In genomic region chr14:24429395-24430142, GRCh38 we compare ENCODE assay signal across 2 cellular contexts.
TF ChIP-seq lines count a peak whose summit lies in the region.

CBLN3 (minus strand) TSS chr14:24429668; CDS start chr14:24429054, 614 bp downstream.
KHNYN (plus strand) TSS chr14:24429954; CDS start chr14:24430731, 777 bp downstream.

TF ChIP-seq in IMR-90, 13 proteins besides CTCF, POLR2A, EP300 and RAD21:
- TF ChIP-seq CEBPB (IDR thresholded peaks at IDR 0.05; ENCODE audit: low read depth, low read length) (no peak), MXI1 (IDR thresholded peaks at IDR 0.05; ENCODE audit: borderline replicate concordance, low read depth, low read length) (no peak), FOS (IDR thresholded peaks at IDR 0.05; ENCODE audit: low read depth, low read length) (0 out of 2 replicates have a peak, but pooled peaks have one; percentile 6), MAFK (IDR thresholded peaks at IDR 0.05; ENCODE audit: low read depth, low read length) (no peak), RCOR1 (IDR thresholded peaks at IDR 0.05; ENCODE audit: insufficient replicate concordance, low read length) (no peak), MAZ (IDR thresholded peaks at IDR 0.05; ENCODE audit: borderline replicate concordance, low read depth, low read length) (peak; percentile 73), CHD1 (IDR thresholded peaks at IDR 0.05; ENCODE audit: low read depth, low read length) (no peak)
TF ChIP-seq in IMR-90: peak in this region for 2.

TF ChIP-seq in neural cell, 6 proteins besides CTCF, POLR2A, EP300 and RAD21:
- TF ChIP-seq POLR2AphosphoS5 (IDR thresholded peaks at IDR 0.05) (no peak), TAF1 (IDR thresholded peaks at IDR 0.05; ENCODE audit: low read depth) (no peak)
